In genomic region chr17:82866521-82867214, GRCh38 we compare ENCODE assay signal across 8 cellular contexts. TPM values are rescaled to one million over a fixed set of nuclear protein-coding genes. Genes with fewer than 3 reads are reported as not detected.
DNase-seq lines count a peak whose midpoint lies in the region; ATAC-seq and TF ChIP-seq lines count a peak whose summit lies in the region.

No MANE protein-coding gene starts in this region.

- 91 to 93% methylated on average over 10 to 14 of the region's 14 CpGs for WGBS in endodermal cell (ENCODE audit: insufficient coverage in 1 of 2, insufficient read length in 1 of 2), 2 experiments

- peaks cover 37% of the 10 kb centered on the region for H4K20me1 ChIP-seq in neural progenitor cell (ENCODE audit: low read depth)

- peaks cover 47% of the 10 kb centered on the region for H3K4me1 ChIP-seq in CD8-positive, alpha-beta T cell (ENCODE audit: insufficient read depth, low read length)
- H3K4me1 ChIP-seq in endodermal cell (ENCODE audit: control insufficient read depth, insufficient read depth, low read length) (peaks cover 5% of the 10 kb centered on the region), neural progenitor cell (peaks cover 28% of the 10 kb centered on the region)

- CTCF ChIA-PET in CD8-positive, alpha-beta T cell (lab: Charles Lee), result no interaction called here

- H3K27me3 ChIP-seq in CD8-positive, alpha-beta T cell (ENCODE audit: insufficient read depth, low read length), result no peaks in the 10 kb centered on the region
- H3K27me3 ChIP-seq in endodermal cell (ENCODE audit: control insufficient read depth, insufficient read depth, low read length, poor library complexity, severe bottlenecking), result no peaks in the 10 kb centered on the region
- H3K27me3 ChIP-seq in neural progenitor cell, result no peaks in the 10 kb centered on the region

- H3K9me3 Mint-ChIP-seq in CD8-positive, alpha-beta T cell, result no peaks in the 10 kb centered on the region
- H3K9me3 Mint-ChIP-seq in endodermal cell (no peaks in the 10 kb centered on the region), neural progenitor cell (no peaks in the 10 kb centered on the region)

- peaks cover 8% of the 10 kb centered on the region for H3K36me3 ChIP-seq in CD8-positive, alpha-beta T cell (ENCODE audit: insufficient read depth, low read length)
- H3K36me3 ChIP-seq in endodermal cell (ENCODE audit: control insufficient read depth, insufficient read depth, low read length) (peaks cover 16% of the 10 kb centered on the region), neural progenitor cell (no peaks in the 10 kb centered on the region)

- H3K4me1 Mint-ChIP-seq in CD8-positive, alpha-beta T cell (ENCODE audit: low read depth), result peaks cover 46% of the 10 kb centered on the region
- peaks cover 5% of the 10 kb centered on the region for H3K4me1 Mint-ChIP-seq in endodermal cell
- peaks cover 47% of the 10 kb centered on the region for H3K4me1 Mint-ChIP-seq in neural progenitor cell

- intact Hi-C loops in CD8-positive, alpha-beta T cell (cut with DNase I, micrococcal nuclease), result loop anchor here in 1 of 2 experiments (5.0 kb wide), 1 partner anchor 46 kb away; no protein-coding TSS in a partner anchor

- no peaks in the 10 kb centered on the region for H3K27me3 Mint-ChIP-seq in CD8-positive, alpha-beta T cell (ENCODE audit: low read depth)
- H3K27me3 Mint-ChIP-seq in endodermal cell (ENCODE audit: insufficient read depth) (no peaks in the 10 kb centered on the region), neural progenitor cell (ENCODE audit: insufficient read depth, low read depth) (peaks cover 8% of the 10 kb centered on the region)

- peak overlapping the region; percentile 34 for H3K4me2 ChIP-seq in neural progenitor cell

- H3F3A ChIP-seq in neural progenitor cell (ENCODE audit: low read depth), result no peaks in the 10 kb centered on the region

- DNase-seq in CD8-positive, alpha-beta T cell, result no peak
- peak; percentile 63 for DNase-seq in NCI-H345 (lab: John Stamatoyannopoulos, UW)
- no peak for DNase-seq in endodermal cell
- peak; percentile 47 for DNase-seq in neural progenitor cell (ENCODE audit: low spot score)
- no peak for DNase-seq in activated CD8-positive, alpha-beta memory T cell treated with anti-CD3 and anti-CD28 coated beads, Interleukin-2, amount 50 U/mL, for 4 hours

- H3K9me3 ChIP-seq in CD8-positive, alpha-beta T cell (ENCODE audit: low read length), result no peaks in the 10 kb centered on the region
- no peaks in the 10 kb centered on the region for H3K9me3 ChIP-seq in endodermal cell (ENCODE audit: control insufficient read depth, low read length)
- H3K9me3 ChIP-seq in neural progenitor cell (ENCODE audit: low read depth), result no peaks in the 10 kb centered on the region

- ATAC-seq in CD8-positive, alpha-beta T cell, result no peak
- ATAC-seq in HG03342 (IDR thresholded peaks at IDR 0.05; ENCODE audit: unreplicated experiment), result no peak
- ATAC-seq in HG02571 (IDR thresholded peaks at IDR 0.05; ENCODE audit: unreplicated experiment), result no peak
- ATAC-seq in HG03432 (IDR thresholded peaks at IDR 0.05; ENCODE audit: unreplicated experiment), result no peak

- peaks cover 19% of the 10 kb centered on the region for H3K36me3 Mint-ChIP-seq in CD8-positive, alpha-beta T cell
- peaks cover 13% of the 10 kb centered on the region for H3K36me3 Mint-ChIP-seq in endodermal cell (ENCODE audit: low read depth)
- peaks cover 16% of the 10 kb centered on the region for H3K36me3 Mint-ChIP-seq in neural progenitor cell

- peaks cover 24% of the 10 kb centered on the region for H3K79me2 ChIP-seq in neural progenitor cell (ENCODE audit: low read depth)

- H3K27ac ChIP-seq in CD8-positive, alpha-beta T cell (ENCODE audit: low read depth, low read length), result no peak overlapping the region
- peak overlapping the region; percentile 78 for H3K27ac ChIP-seq in endodermal cell (ENCODE audit: low read depth, low read length)
- H3K27ac ChIP-seq in neural progenitor cell, result peak overlapping the region; percentile 59

- H3K9ac ChIP-seq in endodermal cell (ENCODE audit: extremely low read depth, low read length, poor library complexity, severe bottlenecking), result no peak overlapping the region
- H3K9ac ChIP-seq in neural progenitor cell, result no peak overlapping the region

- peak overlapping the region; percentile 57 for H3K27ac Mint-ChIP-seq in CD8-positive, alpha-beta T cell
- H3K27ac Mint-ChIP-seq in endodermal cell (peak overlapping the region; percentile 68), neural progenitor cell (peak overlapping the region; percentile 94)

- POLR2A ChIA-PET in CD8-positive, alpha-beta T cell (lab: Charles Lee), result interaction anchor here (4.3 kb wide), 1 partner anchor 17 kb away, joined by 59 read pairs; no protein-coding TSS in a partner anchor

- TF ChIP-seq CTCF in CD8-positive, alpha-beta T cell (IDR thresholded peaks at IDR 0.05), result no peak
- no peak for TF ChIP-seq CTCF in endodermal cell (conservative IDR thresholded peaks at IDR 0.05)
- no peak for TF ChIP-seq CTCF in neural progenitor cell (IDR thresholded peaks at IDR 0.05)

- no peak overlapping the region for H3K4me3 Mint-ChIP-seq in CD8-positive, alpha-beta T cell
- H3K4me3 Mint-ChIP-seq in endodermal cell (no peak overlapping the region), neural progenitor cell (no peak overlapping the region)

- no peak overlapping the region for H2AFZ ChIP-seq in neural progenitor cell (replicated peaks)

- H3K4me3 ChIP-seq in CD8-positive, alpha-beta T cell (ENCODE audit: low read depth, low read length), result no peak overlapping the region
- H3K4me3 ChIP-seq in endodermal cell (ENCODE audit: low read length), result no peak overlapping the region
- no peak overlapping the region for H3K4me3 ChIP-seq in neural progenitor cell

RNA-seq across cellular contexts. Expression of gene ZNF750, which starts 26.8 kb away (rescaled TPM):
- total RNA-seq in CD8-positive, alpha-beta T cell, result not detected
- total RNA-seq in endodermal cell (not detected), neural progenitor cell (ENCODE audit: low replicate concordance) (not detected in 2 replicates)
- polyA plus RNA-seq in endodermal cell (2013, experiment 1 of 2), result not detected
- not detected for polyA plus RNA-seq in endodermal cell (2013, experiment 2 of 2)

Comparison
In these comparisons a context has a peak if more than half of its experiments do, and no peak if none do; other contexts are left out.
1. DNase-seq: peak in NCI-H345 (single experiment) and neural progenitor cell (single experiment); none in CD8-positive, alpha-beta T cell (0 of 7), endodermal cell (single experiment) and activated CD8-positive, alpha-beta memory T cell treated with anti-CD3 and anti-CD28 coated beads, Interleukin-2, amount 50 U/mL, for 4 hours (single experiment).
2. Peak in every context shown above with its lines, with median percentiles within 50 percentile points of each other: H3K27ac Mint-ChIP-seq.